9 cellular contexts compared by ENCODE assay signal in genomic region chr20:45470939-45471338, GRCh38. TPM values are rescaled to one million over a fixed set of nuclear protein-coding genes. Genes with fewer than 3 reads are reported as not detected.
DNase-seq lines count a peak whose midpoint lies in the region; ATAC-seq and TF ChIP-seq lines count a peak whose summit lies in the region.
"Had no signal": no experiment of that assay in that cellular context is flagged by ENCODE, and none has a peak within 500 bp of the region (broad histone marks: within the 10 kb centered on the region; RNA-seq: fewer than 3 reads in every experiment).

No MANE protein-coding gene starts in this region.

- H3K4me2 ChIP-seq in mesendoderm (ENCODE audit: low read length) = peak overlapping the region; percentile 94

- no CpG with 5 or more reads among the region's 10 CpGs for WGBS in mesendoderm (ENCODE audit: extremely low coverage, insufficient coverage, low lambda C conversion rate)
- WGBS in urinary bladder = 22% methylated on average over 10 of the region's 10 CpGs

- peak overlapping the region; percentile 74 to 87 (median 78) for H3K4me3 Mint-ChIP-seq in brain

- H3K27me3 ChIP-seq in mesendoderm (ENCODE audit: insufficient read depth, low read length, poor library complexity) = no peaks in the 10 kb centered on the region

- H4K5ac ChIP-seq in mesendoderm (ENCODE audit: low read length) = no peak overlapping the region

- H3K36me3 Mint-ChIP-seq in brain = peaks cover 4% of the 10 kb centered on the region

- H3K23ac ChIP-seq in mesendoderm (ENCODE audit: low read length) = peak overlapping the region; percentile 6

- peaks cover 5% of the 10 kb centered on the region for H3K4me1 ChIP-seq in mesendoderm (ENCODE audit: control insufficient read depth, low read depth, low read length)
- no peaks in the 10 kb centered on the region for H3K4me1 ChIP-seq in urinary bladder (ENCODE audit: insufficient read depth)

- DNase-seq in GM10248 (ENCODE audit: extremely low spot score) (no peak), mesendoderm (peak; percentile 62), HCEC 1CT (no peak)

- H3K9me3 Mint-ChIP-seq in brain = peaks cover 5 to 20% (median 17%) of the 10 kb centered on the region in 5 experiments

- H2AK5ac ChIP-seq in mesendoderm (ENCODE audit: low read length) = no peak overlapping the region

- H3K79me1 ChIP-seq in mesendoderm (ENCODE audit: low read length) = peaks cover 3% of the 10 kb centered on the region

- H3K9ac ChIP-seq in mesendoderm (ENCODE audit: low read length) = peak overlapping the region; percentile 82

- POLR2A ChIA-PET in GM10248 (lab: Yijun Ruan, JAX) = no interaction called here

- peak overlapping the region; percentile 71 for H3K18ac ChIP-seq in mesendoderm (ENCODE audit: low read length)

- peaks cover 24% of the 10 kb centered on the region for H3K4me1 Mint-ChIP-seq in brain

- H2BK15ac ChIP-seq in mesendoderm (replicated peaks; ENCODE audit: low read depth) = no peak overlapping the region

- H3K27me3 Mint-ChIP-seq in brain = peaks cover 37% of the 10 kb centered on the region

- peak overlapping the region; percentile 43 to 95 (median 64) for H3K27ac Mint-ChIP-seq in brain

- CTCF ChIA-PET in GM10248 (lab: Yijun Ruan, JAX) = interaction anchor here (0.9 to 2.1 kb wide), 6 partner anchors 9 to 177 kb away, joined by 3 to 8 read pairs (median 4); no protein-coding TSS in a partner anchor

- no peak overlapping the region for H3K27ac ChIP-seq in mesendoderm (ENCODE audit: low read depth, low read length)
- peak overlapping the region; percentile 58 for H3K27ac ChIP-seq in urinary bladder (ENCODE audit: low read depth)

- peak; percentile 32 for ATAC-seq in HG03354 (IDR thresholded peaks at IDR 0.05; ENCODE audit: poor library complexity, severe bottlenecking, unreplicated experiment)
- no peak for ATAC-seq in GM18502 (IDR thresholded peaks at IDR 0.05; ENCODE audit: poor library complexity, unreplicated experiment)
- ATAC-seq in GM21576 (IDR thresholded peaks at IDR 0.05; ENCODE audit: unreplicated experiment) = no peak

- H4K8ac ChIP-seq in mesendoderm (ENCODE audit: low read depth, low read length) = no peak overlapping the region

- no peak overlapping the region for H2BK120ac ChIP-seq in mesendoderm (ENCODE audit: low read depth, low read length)

- TF ChIP-seq CTCF in GM10248 (IDR thresholded peaks at IDR 0.05; ENCODE audit: control extremely low read depth, extremely low read depth, low read depth, missing control alignments) (peak; percentile 13), brain (conservative IDR thresholded peaks at IDR 0.05) (peak in 1 of 2 experiments; percentile 20)

- no peaks in the 10 kb centered on the region for H3K79me2 ChIP-seq in mesendoderm (ENCODE audit: control insufficient read depth, insufficient read depth, low read length)

- H3K56ac ChIP-seq in mesendoderm (ENCODE audit: low read length) = peak overlapping the region; percentile 89

- no peak overlapping the region for H2BK5ac ChIP-seq in mesendoderm (ENCODE audit: low read length)

- no peak overlapping the region for H3K4ac ChIP-seq in mesendoderm (ENCODE audit: low read depth, low read length)

- H3K4me3 ChIP-seq in mesendoderm (ENCODE audit: low read length) (peak overlapping the region; percentile 69), urinary bladder (ENCODE audit: low read depth, low read length) (peak overlapping the region; percentile 52)

- H3K36me3 ChIP-seq in mesendoderm (ENCODE audit: control insufficient read depth, insufficient read depth, low read length) = no peaks in the 10 kb centered on the region
- no peaks in the 10 kb centered on the region for H3K36me3 ChIP-seq in urinary bladder (ENCODE audit: insufficient read depth)

RNA-seq across cellular contexts. Expression of gene WFDC2, which starts 1.4 kb away (rescaled TPM):
- 137 TPM for polyA plus RNA-seq in brain (ENCODE audit: insufficient read depth, low read depth, low replicate concordance)
- 146 TPM for polyA plus RNA-seq in mesendoderm (2013, experiment 1 of 2)
- polyA plus RNA-seq in mesendoderm (2013, experiment 2 of 2) = 142 TPM
- total RNA-seq in urinary bladder = not detected
- 430 TPM for polyA plus RNA-seq in urinary bladder
- total RNA-seq: lung microvascular endothelial cell had no signal

RNA-seq across cellular contexts. Expression of gene SPINT3, which starts 44.5 kb away (rescaled TPM):
- polyA plus RNA-seq in brain (ENCODE audit: insufficient read depth, low read depth, low replicate concordance) (not detected), urinary bladder (not detected)
- polyA plus RNA-seq in mesendoderm (2013, experiment 1 of 2) = not detected
- polyA plus RNA-seq in mesendoderm (2013, experiment 2 of 2) = not detected
- not detected for total RNA-seq in urinary bladder
- total RNA-seq: lung microvascular endothelial cell had no signal

RNA-seq across cellular contexts. Expression of gene PIGT, which starts 55.0 kb away (rescaled TPM):
- polyA plus RNA-seq in brain (ENCODE audit: insufficient read depth, low read depth, low replicate concordance) (224 TPM), urinary bladder (121 TPM)
- polyA plus RNA-seq in mesendoderm (2013, experiment 1 of 2) = 67.2 TPM
- polyA plus RNA-seq in mesendoderm (2013, experiment 2 of 2) = 65.0 TPM
- total RNA-seq in urinary bladder = 30.5 TPM
